ENCODE assay signal across 8 cellular contexts in genomic region chr12:14257303-14257733, GRCh38.
DNase-seq lines count a peak whose midpoint lies in the region; ATAC-seq lines count a peak whose summit lies in the region.

No MANE protein-coding gene starts in this region.

- H3K9me3 Mint-ChIP-seq in activated naive CD4-positive, alpha-beta T cell treated with anti-CD3 and anti-CD28 coated beads, Interleukin-2, amount 50 U/mL, for 72 hours: peaks cover 0 to 16% of the 10 kb centered on the region in 2 donors
- H3K9me3 Mint-ChIP-seq in stimulated activated naive B cell treated with anti-CD40 and anti-IgM and Interleukin-4, amounts not matched to agents 10 μg/mL and 1 μg/mL and 100 μg/mL, for 72 hours: peaks cover 16 to 18% of the 10 kb centered on the region in 2 donors

- peak overlapping the region; percentile 90 for H3K9ac ChIP-seq in HUES64 (ENCODE audit: low read depth, low read length)
- peak overlapping the region; percentile 93 for H3K9ac ChIP-seq in iPS-20b (ENCODE audit: low read depth, low read length)

- no peaks in the 10 kb centered on the region for H3K27me3 ChIP-seq in HUES64 (ENCODE audit: insufficient read depth, low read length)
- no peaks in the 10 kb centered on the region for H3K27me3 ChIP-seq in iPS-20b (ENCODE audit: insufficient read depth, low read length)
- no peaks in the 10 kb centered on the region for H3K27me3 ChIP-seq in HAP-1 (ENCODE audit: low read depth)

- peak overlapping the region; percentile 98 for H3K27ac ChIP-seq in HUES64 (ENCODE audit: low read depth, low read length)
- peak overlapping the region; percentile 97 for H3K27ac ChIP-seq in iPS-20b (ENCODE audit: low read length)

- H3K27me3 Mint-ChIP-seq in stimulated activated naive B cell treated with anti-CD40 and anti-IgM and Interleukin-4, amounts not matched to agents 10 μg/mL and 1 μg/mL and 100 μg/mL, for 72 hours: no peaks in the 10 kb centered on the region

- 28% methylated on average over 7 of the region's 7 CpGs for WGBS in HUES64

- in situ Hi-C loops in HAP-1 (cut with MboI; ENCODE audit: low sequenced_read_pairs): loop anchor here (10.0 kb wide), 2 partner anchors 107 to 137 kb away; partner anchors contain the start of gene ATF7IP

- peak overlapping the region; percentile 94 to 98 for H3K27ac Mint-ChIP-seq in activated naive CD4-positive, alpha-beta T cell treated with anti-CD3 and anti-CD28 coated beads, Interleukin-2, amount 50 U/mL, for 72 hours
- H3K27ac Mint-ChIP-seq in stimulated activated naive B cell treated with anti-CD40 and anti-IgM and Interleukin-4, amounts not matched to agents 10 μg/mL and 1 μg/mL and 100 μg/mL, for 72 hours: peak overlapping the region; percentile 98

- peak overlapping the region; percentile 14; the same call in 1 of the 2 replicates for H3K4me3 ChIP-seq in HUES64 (ENCODE audit: low read length)
- peak overlapping the region; percentile 34; the same call in 1 of the 2 replicates for H3K4me3 ChIP-seq in iPS-20b (ENCODE audit: low read length)
- H3K4me3 ChIP-seq in HAP-1: no peak overlapping the region

- H3K4me1 ChIP-seq in HUES64 (ENCODE audit: insufficient read depth, low read length): peaks cover 45% of the 10 kb centered on the region
- peaks cover 32% of the 10 kb centered on the region for H3K4me1 ChIP-seq in iPS-20b (ENCODE audit: insufficient read depth, low read length)
- H3K4me1 ChIP-seq in HAP-1: peaks cover 31% of the 10 kb centered on the region

- H3K9me3 ChIP-seq in HUES64 (ENCODE audit: insufficient read depth, low read depth, low read length) (peaks cover 4% of the 10 kb centered on the region; the same call in 1 of the 2 replicates), iPS-20b (ENCODE audit: insufficient read depth, low read depth, low read length) (no peaks in the 10 kb centered on the region), HAP-1 (peaks cover 13% of the 10 kb centered on the region)

- H3K36me3 ChIP-seq in HUES64 (ENCODE audit: insufficient read depth, low read length): no peaks in the 10 kb centered on the region
- H3K36me3 ChIP-seq in iPS-20b (ENCODE audit: insufficient read depth, low read depth, low read length): no peaks in the 10 kb centered on the region
- no peaks in the 10 kb centered on the region; the same call in 1 of the 2 replicates for H3K36me3 ChIP-seq in HAP-1 (replicated peaks)

- peak in 1 of 2 donors; percentile 50 for ATAC-seq in activated naive CD4-positive, alpha-beta T cell treated with anti-CD3 and anti-CD28 coated beads, Interleukin-2, amount 50 U/mL, for 72 hours
- ATAC-seq in stimulated activated naive B cell treated with anti-CD40 and anti-IgM and Interleukin-4, amounts not matched to agents 10 μg/mL and 1 μg/mL and 100 μg/mL, for 72 hours (replicated peaks): no peak

- H3K4me3 Mint-ChIP-seq in stimulated activated naive B cell treated with anti-CD40 and anti-IgM and Interleukin-4, amounts not matched to agents 10 μg/mL and 1 μg/mL and 100 μg/mL, for 72 hours: peak overlapping the region; percentile 61 to 76

- H3K36me3 Mint-ChIP-seq in activated naive CD4-positive, alpha-beta T cell treated with anti-CD3 and anti-CD28 coated beads, Interleukin-2, amount 50 U/mL, for 72 hours: peaks cover 8 to 40% of the 10 kb centered on the region in 2 donors
- peaks cover 23 to 37% of the 10 kb centered on the region in 2 donors for H3K36me3 Mint-ChIP-seq in stimulated activated naive B cell treated with anti-CD40 and anti-IgM and Interleukin-4, amounts not matched to agents 10 μg/mL and 1 μg/mL and 100 μg/mL, for 72 hours

- no peak for DNase-seq in activated naive CD4-positive, alpha-beta T cell treated with anti-CD3 and anti-CD28 coated beads, Interleukin-2, amount 50 U/mL, for 72 hours (ENCODE audit: low spot score in 2 of 2)
- no peak for DNase-seq in stimulated activated naive B cell treated with anti-CD40 and anti-IgM and Interleukin-4, amounts not matched to agents 10 μg/mL and 1 μg/mL and 100 μg/mL, for 72 hours
- DNase-seq in AML-193 (lab: John Stamatoyannopoulos, UW) (no peak), NCI-H1092 (lab: John Stamatoyannopoulos, UW) (no peak), A172 (ENCODE audit: low spot score) (no peak), HAP-1 (ENCODE audit: low spot score in 2 of 2) (no peak)

- peaks cover 35 to 86% of the 10 kb centered on the region in 2 donors for H3K4me1 Mint-ChIP-seq in stimulated activated naive B cell treated with anti-CD40 and anti-IgM and Interleukin-4, amounts not matched to agents 10 μg/mL and 1 μg/mL and 100 μg/mL, for 72 hours
